8 cellular contexts compared by ENCODE assay signal in the genomic region with DNA sequence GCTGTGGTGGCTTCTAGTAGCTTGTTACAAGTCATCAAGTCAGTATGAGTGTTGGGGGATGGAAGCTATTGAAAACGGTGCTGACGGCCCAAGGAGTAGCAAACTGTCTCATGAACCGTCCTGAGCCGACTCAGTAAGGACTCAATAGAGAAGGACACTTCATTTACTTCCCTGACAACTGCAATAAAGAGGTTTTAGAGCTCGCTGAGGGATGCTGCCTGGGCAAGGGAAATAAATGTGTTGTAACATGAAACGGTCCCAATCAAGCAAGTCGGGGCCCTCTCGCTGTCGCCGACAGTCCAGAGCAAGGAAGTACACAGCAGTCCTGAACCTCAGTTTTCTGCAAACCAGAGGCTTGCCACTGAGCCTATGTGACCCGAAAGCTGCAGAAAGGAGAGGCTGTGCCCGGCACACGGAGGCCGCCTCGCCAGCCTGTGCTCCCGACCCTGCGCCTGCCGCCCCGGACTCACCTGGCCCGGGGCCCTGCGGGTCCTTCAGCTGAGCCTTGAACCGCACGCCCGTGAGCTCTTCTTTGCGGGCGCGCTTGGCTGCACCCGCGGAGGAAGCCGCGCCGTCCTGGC. TPM values are rescaled to one million over a fixed set of nuclear protein-coding genes. Genes with fewer than 3 reads are reported as not detected.
A peak's percentile ranks its signal among the peaks of the same experiment; 100 is the strongest.
DNase-seq lines count a peak whose midpoint lies in the region; ATAC-seq and TF ChIP-seq lines count a peak whose summit lies in the region.

No MANE protein-coding gene starts in this region.

- no peaks in the 10 kb centered on the region for H3K9me3 Mint-ChIP-seq in activated naive CD8-positive, alpha-beta T cell treated with anti-CD3 and anti-CD28 coated beads, Interleukin-2, amount 10 ng/mL, durations not matched to agents 7 days and 5 days

- H3K27ac ChIP-seq in suprapubic skin, result no peak overlapping the region

- 3% methylated on average over 12 of the region's 32 CpGs for WGBS in suprapubic skin

- H3K4me1 Mint-ChIP-seq in activated naive CD8-positive, alpha-beta T cell treated with anti-CD3 and anti-CD28 coated beads, Interleukin-2, amount 10 ng/mL, durations not matched to agents 7 days and 5 days, result peaks cover 40% of the 10 kb centered on the region

- peak overlapping the region; percentile 89 for H3K4me3 Mint-ChIP-seq in activated naive CD8-positive, alpha-beta T cell treated with anti-CD3 and anti-CD28 coated beads, Interleukin-2, amount 10 ng/mL, durations not matched to agents 7 days and 5 days

- no peak for TF ChIP-seq POLR2A in suprapubic skin (IDR thresholded peaks at IDR 0.05)

- POLR2A ChIA-PET in activated naive CD8-positive, alpha-beta T cell treated with anti-CD3 and anti-CD28 coated beads, Interleukin-2, amount 10 ng/mL, durations not matched to agents 7 days and 5 days (lab: Charles Lee), result interaction anchor here (0.9 to 1.9 kb wide), 6 partner anchors 20 to 335 kb away, joined by 3 to 10 read pairs (median 4); a partner anchor contains a TSS

- TF ChIP-seq CTCF in suprapubic skin (IDR thresholded peaks at IDR 0.05), result no peak

- no peak for TF ChIP-seq EP300 in suprapubic skin (IDR thresholded peaks at IDR 0.05)

- H3K36me3 Mint-ChIP-seq in activated naive CD8-positive, alpha-beta T cell treated with anti-CD3 and anti-CD28 coated beads, Interleukin-2, amount 10 ng/mL, durations not matched to agents 7 days and 5 days, result peaks cover 3% of the 10 kb centered on the region

- H3K4me1 ChIP-seq in suprapubic skin, result peaks cover 28% of the 10 kb centered on the region

- H3K27me3 ChIP-seq in suprapubic skin, result no peaks in the 10 kb centered on the region

- no peaks in the 10 kb centered on the region for H3K9me3 ChIP-seq in suprapubic skin

- H3K4me3 ChIP-seq in suprapubic skin, result peak overlapping the region; percentile 70

- H3K27ac Mint-ChIP-seq in activated naive CD8-positive, alpha-beta T cell treated with anti-CD3 and anti-CD28 coated beads, Interleukin-2, amount 10 ng/mL, durations not matched to agents 7 days and 5 days, result no peak overlapping the region

- peak; percentile 16 for ATAC-seq in HG03521 (IDR thresholded peaks at IDR 0.05; ENCODE audit: unreplicated experiment)
- ATAC-seq in activated naive CD8-positive, alpha-beta T cell treated with anti-CD3 and anti-CD28 coated beads, Interleukin-2, amount 10 ng/mL, durations not matched to agents 7 days and 5 days (ENCODE audit: low read depth), result peak; percentile 45

- peak; percentile 13 for DNase-seq in NOMO-1 treated with DMSO at 0.1 percent for 48 hours (lab: John Stamatoyannopoulos, UW; ENCODE audit: unreplicated experiment)
- DNase-seq in NOMO-1 treated with dmso at 0.1 percent for 144 hours (lab: John Stamatoyannopoulos, UW; ENCODE audit: unreplicated experiment), result no peak
- DNase-seq in activated naive CD8-positive, alpha-beta T cell treated with anti-CD3 and anti-CD28 coated beads, Interleukin-2, amount 10 ng/mL, durations not matched to agents 7 days and 5 days, result no peak
- DNase-seq in iris pigment epithelial cell (ENCODE audit: low read depth), result peak; percentile 46
- no peak for DNase-seq in suprapubic skin (ENCODE audit: low spot score in 2 of 2)
- no peak for DNase-seq in DMS153 (lab: John Stamatoyannopoulos, UW)
- no peak for DNase-seq in NCI-H524 treated with DMSO at 0.1 percent for 48 hours (lab: John Stamatoyannopoulos, UW)

- H3K27me3 Mint-ChIP-seq in activated naive CD8-positive, alpha-beta T cell treated with anti-CD3 and anti-CD28 coated beads, Interleukin-2, amount 10 ng/mL, durations not matched to agents 7 days and 5 days, result peaks cover 3% of the 10 kb centered on the region

- H3K36me3 ChIP-seq in suprapubic skin, result no peaks in the 10 kb centered on the region

RNA-seq across cellular contexts. Expression of a gene that starts 0.4 kb away (rescaled TPM):
- total RNA-seq in activated naive CD8-positive, alpha-beta T cell treated with anti-CD3 and anti-CD28 coated beads, Interleukin-2, amount 10 ng/mL, durations not matched to agents 7 days and 5 days, result 10 to 100 TPM; 15.8 to 16.5 TPM
- 10 to 100 TPM; 23.7 to 49.4 (median 33.0) TPM for total RNA-seq in suprapubic skin

RNA-seq across cellular contexts. Expression of a gene that starts 20.1 kb away (rescaled TPM):
- total RNA-seq in activated naive CD8-positive, alpha-beta T cell treated with anti-CD3 and anti-CD28 coated beads, Interleukin-2, amount 10 ng/mL, durations not matched to agents 7 days and 5 days, result 10 to 100 TPM in 1 of 2 experiments, 1 to 10 TPM in 1; 9.3 to 12.4 TPM
- total RNA-seq in suprapubic skin, result 10 to 100 TPM; 57.1 to 98.6 (median 63.2) TPM

Comparison
In these comparisons a context has a peak if more than half of its experiments do, and no peak if none do; other contexts are left out.
1. DNase-seq: peak in NOMO-1 treated with DMSO at 0.1 percent for 48 hours (single experiment) and iris pigment epithelial cell (single experiment); none in NOMO-1 treated with dmso at 0.1 percent for 144 hours (single experiment), activated naive CD8-positive, alpha-beta T cell treated with anti-CD3 and anti-CD28 coated beads, Interleukin-2, amount 10 ng/mL, durations not matched to agents 7 days and 5 days (single experiment), suprapubic skin (0 of 2), DMS153 (single experiment) and NCI-H524 treated with DMSO at 0.1 percent for 48 hours (single experiment).
2. RNA of a gene that starts 20.1 kb away (total RNA-seq): 57.1 to 98.6 TPM in suprapubic skin; 9.3 to 12.4 TPM in activated naive CD8-positive, alpha-beta T cell treated with anti-CD3 and anti-CD28 coated beads, Interleukin-2, amount 10 ng/mL, durations not matched to agents 7 days and 5 days; every median in the first group is over 4 times any median in the second.